Comparison of ENCODE assay signal across 1 cellular context in the genomic region with DNA sequence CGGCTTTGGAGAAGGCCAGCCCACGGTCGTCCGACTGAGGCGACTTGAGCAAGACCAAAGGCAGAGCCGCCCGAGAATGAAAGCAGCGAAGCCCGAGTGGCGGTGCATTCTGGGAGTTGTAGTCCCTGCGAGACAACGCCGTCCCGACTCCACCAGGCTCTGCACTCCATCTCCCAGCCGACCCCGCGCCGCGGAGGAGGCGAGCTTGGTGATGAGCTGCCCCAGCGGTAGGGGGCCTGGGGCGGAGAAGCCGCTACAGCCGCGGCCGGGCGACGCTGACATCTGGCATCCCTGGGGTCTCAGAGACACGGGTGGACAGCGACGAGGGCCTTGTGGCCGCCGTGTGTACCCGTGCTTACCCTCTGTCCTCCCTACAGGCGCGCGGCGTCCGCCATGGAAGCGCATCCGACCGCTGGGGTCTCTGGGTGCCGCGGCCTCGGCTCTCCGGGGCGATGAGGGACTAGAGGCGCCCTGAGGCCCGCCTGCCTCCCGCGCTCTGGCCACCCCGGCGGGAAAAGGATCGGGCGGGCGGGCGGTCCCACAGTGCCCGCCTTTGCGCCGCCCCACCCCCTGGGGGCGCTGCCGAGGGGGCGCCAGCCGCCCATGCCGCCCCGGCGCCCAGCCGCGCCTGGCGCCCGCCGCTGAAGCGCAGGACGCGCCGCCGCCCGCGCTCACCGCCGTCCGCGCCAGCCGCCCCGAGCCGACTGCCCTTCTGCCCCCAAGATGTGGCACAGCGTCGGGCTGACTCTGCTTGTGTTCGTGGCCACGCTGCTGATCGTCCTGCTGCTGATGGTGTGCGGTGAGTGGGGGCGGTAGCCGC.
TF ChIP-seq lines count a peak whose summit lies in the region.

A gene (plus strand): TSS at position 244 of the 820 bp plus-strand sequence. CDS start 480 bp downstream, at position 724.

TF ChIP-seq in H1, 55 proteins besides CTCF, POLR2A, EP300 and RAD21 (continued from another document):
- TF ChIP-seq EGR1 (IDR thresholded peaks at IDR 0.05; ENCODE audit: borderline replicate concordance, low read depth, low read length) = no peak
